In the genomic region with DNA sequence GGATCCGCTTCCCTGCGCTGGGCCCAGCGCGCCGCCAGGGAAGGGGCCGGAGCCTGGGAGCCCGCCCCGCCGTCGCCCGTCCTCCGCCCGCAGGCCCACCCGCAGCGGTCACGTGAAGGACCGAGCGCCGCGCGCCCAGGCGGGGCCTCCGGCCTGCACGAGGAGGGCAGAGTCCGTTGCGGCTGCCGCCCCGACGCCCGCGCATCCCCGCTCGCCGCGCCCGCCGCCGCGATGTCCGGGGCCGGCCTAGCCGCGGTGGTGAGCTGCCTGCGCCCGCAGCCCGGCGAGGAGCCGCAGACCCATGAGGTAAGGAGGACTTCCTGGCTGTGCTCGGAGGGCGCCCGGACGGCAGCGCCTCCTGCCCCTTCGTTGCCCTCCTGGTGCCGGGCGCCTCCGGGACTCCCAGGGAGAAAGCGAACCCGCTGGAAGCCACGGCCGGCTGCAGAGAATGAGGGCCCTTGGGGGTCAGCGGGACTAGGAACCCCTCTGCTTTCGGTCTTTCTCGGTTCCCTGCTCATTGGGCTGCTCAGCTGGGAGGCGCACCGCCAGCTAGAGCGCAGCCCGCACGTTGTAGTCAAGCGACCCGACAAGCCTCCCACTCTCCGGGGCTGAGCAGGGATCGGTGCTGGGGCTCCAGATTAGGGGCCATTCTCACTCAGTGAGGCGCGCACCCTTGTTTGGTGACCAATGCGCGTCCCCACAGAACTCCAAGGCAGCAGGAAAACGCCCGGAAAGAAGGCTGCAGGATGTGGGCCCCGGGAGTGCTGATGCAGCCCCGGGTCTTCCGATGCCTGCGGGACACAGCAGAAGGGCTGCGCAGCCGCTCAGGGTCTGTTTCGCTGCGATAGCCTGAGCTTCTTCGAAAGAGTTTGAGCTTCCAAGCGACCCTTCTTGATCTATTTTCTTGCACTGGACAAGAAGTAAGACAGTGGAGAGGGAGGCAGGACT, we compare ENCODE assay signal across 8 cellular contexts. TPM values are rescaled to one million over a fixed set of nuclear protein-coding genes. Genes with fewer than 3 reads are reported as not detected.
DNase-seq lines count a peak whose midpoint lies in the region; ATAC-seq, FAIRE-seq and TF ChIP-seq lines count a peak whose summit lies in the region.
"Not testable (repeated sequence)": the region's sequence is repeated elsewhere in the genome, so short reads cannot be mapped to it uniquely, and the experiment has no call there.

No MANE protein-coding gene starts in this region.

- POLR2A ChIA-PET in Panc1 (lab: Charles Lee); activated CD8-positive, alpha-beta T cell treated with anti-CD3 and anti-CD28 coated beads, Interleukin-2, amount 10 ng/mL, durations not matched to agents 7 days and 5 days (lab: Charles Lee); activated naive CD8-positive, alpha-beta T cell treated with anti-CD3 and anti-CD28 coated beads, Interleukin-2, amount 10 ng/mL, durations not matched to agents 7 days and 5 days (lab: Charles Lee): not testable (repeated sequence)

- not testable (repeated sequence) for TF ChIP-seq CTCF in Panc1 (IDR thresholded peaks at IDR 0.05); lung (IDR thresholded peaks at IDR 0.05; ENCODE audit: control extremely low read depth, extremely low read depth); pancreas (IDR thresholded peaks at IDR 0.05); upper lobe of right lung (IDR thresholded peaks at IDR 0.05)

- not testable (repeated sequence) for FAIRE-seq in pancreas (lab: Jason Lieb, UNC)

- H3K4me1 ChIP-seq in Panc1 (ENCODE audit: control insufficient read depth, insufficient read depth, low read length); right cardiac atrium (ENCODE audit: control insufficient read depth, insufficient read depth, low read length); lung (ENCODE audit: control insufficient read depth in 2 of 2, insufficient read depth in 2 of 2, low read length in 2 of 2); pancreas; upper lobe of right lung: not testable (repeated sequence)

- CTCF ChIA-PET in Panc1 (lab: Charles Lee); activated CD8-positive, alpha-beta T cell treated with anti-CD3 and anti-CD28 coated beads, Interleukin-2, amount 10 ng/mL, durations not matched to agents 7 days and 5 days (lab: Charles Lee): not testable (repeated sequence)

- WGBS in right cardiac atrium = no CpG with 5 or more reads among the region's 89 CpGs
- no CpG with 5 or more reads among the region's 89 CpGs for WGBS in lung, 2 donors
- no CpG with 5 or more reads among the region's 89 CpGs for WGBS in pancreas, 2 donors

- not testable (repeated sequence) for H3K27me3 Mint-ChIP-seq in activated CD8-positive, alpha-beta T cell treated with anti-CD3 and anti-CD28 coated beads, Interleukin-2, amount 10 ng/mL, durations not matched to agents 7 days and 5 days (ENCODE audit: low read depth); activated naive CD8-positive, alpha-beta T cell treated with anti-CD3 and anti-CD28 coated beads, Interleukin-2, amount 10 ng/mL, durations not matched to agents 7 days and 5 days

- not testable (repeated sequence) for H3K4me3 Mint-ChIP-seq in activated CD8-positive, alpha-beta T cell treated with anti-CD3 and anti-CD28 coated beads, Interleukin-2, amount 10 ng/mL, durations not matched to agents 7 days and 5 days; activated naive CD8-positive, alpha-beta T cell treated with anti-CD3 and anti-CD28 coated beads, Interleukin-2, amount 10 ng/mL, durations not matched to agents 7 days and 5 days

- intact Hi-C loops in Panc1 (cut with micrococcal nuclease; ENCODE audit: unreplicated experiment); Right ventricle myocardium inferior (cut with DNase I); right cardiac atrium (cut with DNase I); pancreas (cut with DNase I); upper lobe of right lung (cut with DNase I): not testable (repeated sequence)

- not testable (repeated sequence) for H3K36me3 ChIP-seq in Panc1 (ENCODE audit: control insufficient read depth, insufficient read depth, low read length); lung (ENCODE audit: control insufficient read depth in 2 of 2, insufficient read depth in 2 of 2, low read length in 2 of 2); pancreas; upper lobe of right lung

- peak; percentile 86 for ATAC-seq in Panc1
- ATAC-seq in activated CD8-positive, alpha-beta T cell treated with anti-CD3 and anti-CD28 coated beads, Interleukin-2, amount 10 ng/mL, durations not matched to agents 7 days and 5 days = peak; percentile 44
- ATAC-seq in activated naive CD8-positive, alpha-beta T cell treated with anti-CD3 and anti-CD28 coated beads, Interleukin-2, amount 10 ng/mL, durations not matched to agents 7 days and 5 days (ENCODE audit: low read depth) = peak; percentile 33
- peak; percentile 77 for ATAC-seq in Right ventricle myocardium inferior
- peak; percentile 70 to 79 for ATAC-seq in right cardiac atrium
- ATAC-seq in lung (ENCODE audit: insufficient read depth, low FRiP score) = peak; percentile 63
- ATAC-seq in pancreas = peak in 3 of 4 donors; percentile 55 to 66 (median 65)
- peak; percentile 67 for ATAC-seq in upper lobe of right lung

- not testable (repeated sequence) for BruUV-seq in Panc1 (replicated peaks; lab: Mats Ljungman, UMichigan)

- not testable (repeated sequence) for H3K4me3 ChIP-seq in Panc1 (ENCODE audit: low read depth in 2 of 2, low read length in 2 of 2); right cardiac atrium (ENCODE audit: low read length); lung; pancreas; upper lobe of right lung

- H3K9me3 Mint-ChIP-seq in activated CD8-positive, alpha-beta T cell treated with anti-CD3 and anti-CD28 coated beads, Interleukin-2, amount 10 ng/mL, durations not matched to agents 7 days and 5 days (ENCODE audit: insufficient read depth); activated naive CD8-positive, alpha-beta T cell treated with anti-CD3 and anti-CD28 coated beads, Interleukin-2, amount 10 ng/mL, durations not matched to agents 7 days and 5 days: not testable (repeated sequence)

- H3K27ac ChIP-seq in Panc1 (ENCODE audit: low read length); right cardiac atrium (ENCODE audit: low read length); lung (ENCODE audit: low read depth in 1 of 2, low read length in 1 of 2); pancreas; upper lobe of right lung: not testable (repeated sequence)

- not testable (repeated sequence) for H3K4me1 Mint-ChIP-seq in activated CD8-positive, alpha-beta T cell treated with anti-CD3 and anti-CD28 coated beads, Interleukin-2, amount 10 ng/mL, durations not matched to agents 7 days and 5 days (ENCODE audit: low read depth); activated naive CD8-positive, alpha-beta T cell treated with anti-CD3 and anti-CD28 coated beads, Interleukin-2, amount 10 ng/mL, durations not matched to agents 7 days and 5 days

- H3K27me3 ChIP-seq in Panc1 (ENCODE audit: control insufficient read depth, insufficient read depth, low read length); right cardiac atrium (ENCODE audit: control insufficient read depth, insufficient read depth); lung (ENCODE audit: control insufficient read depth, insufficient read depth); pancreas; upper lobe of right lung: not testable (repeated sequence)

- not testable (repeated sequence) for DNase-seq in Panc1 (ENCODE audit: low read depth, low spot score); activated CD8-positive, alpha-beta T cell treated with anti-CD3 and anti-CD28 coated beads, Interleukin-2, amount 10 ng/mL, durations not matched to agents 7 days and 5 days; activated naive CD8-positive, alpha-beta T cell treated with anti-CD3 and anti-CD28 coated beads, Interleukin-2, amount 10 ng/mL, durations not matched to agents 7 days and 5 days; Right ventricle myocardium inferior (ENCODE audit: missing footprints); right cardiac atrium; lung (ENCODE audit: low spot score); pancreas; upper lobe of right lung

- not testable (repeated sequence) for H3K9me3 ChIP-seq in Panc1 (ENCODE audit: control insufficient read depth, insufficient read depth, low read depth, low read length); right cardiac atrium (ENCODE audit: control insufficient read depth, low read length); lung (ENCODE audit: control insufficient read depth in 2 of 2, insufficient read depth in 1 of 2, low read length in 1 of 2); pancreas; upper lobe of right lung

- in situ Hi-C loops in Panc1 (cut with HindIII; ENCODE audit: low pct_unique_long_range_greater_than_20kb, low sequenced_read_pairs) = not testable (repeated sequence)

- not testable (repeated sequence) for H3K36me3 Mint-ChIP-seq in activated CD8-positive, alpha-beta T cell treated with anti-CD3 and anti-CD28 coated beads, Interleukin-2, amount 10 ng/mL, durations not matched to agents 7 days and 5 days (ENCODE audit: low read depth); activated naive CD8-positive, alpha-beta T cell treated with anti-CD3 and anti-CD28 coated beads, Interleukin-2, amount 10 ng/mL, durations not matched to agents 7 days and 5 days

- H3K27ac Mint-ChIP-seq in activated CD8-positive, alpha-beta T cell treated with anti-CD3 and anti-CD28 coated beads, Interleukin-2, amount 10 ng/mL, durations not matched to agents 7 days and 5 days; activated naive CD8-positive, alpha-beta T cell treated with anti-CD3 and anti-CD28 coated beads, Interleukin-2, amount 10 ng/mL, durations not matched to agents 7 days and 5 days: not testable (repeated sequence)

RNA-seq across cellular contexts. Expression of a gene that starts 33.4 kb away (rescaled TPM):
- 84.3 TPM for total RNA-seq in Panc1 (2021; ENCODE audit: unreplicated experiment)
- 120 TPM for polyA plus RNA-seq in Panc1 (2012; ENCODE audit: insufficient read length)
- total RNA-seq in activated CD8-positive, alpha-beta T cell treated with anti-CD3 and anti-CD28 coated beads, Interleukin-2, amount 10 ng/mL, durations not matched to agents 7 days and 5 days = 10 to 100 TPM; 44.7 to 48.2 TPM
- total RNA-seq in activated naive CD8-positive, alpha-beta T cell treated with anti-CD3 and anti-CD28 coated beads, Interleukin-2, amount 10 ng/mL, durations not matched to agents 7 days and 5 days = 10 to 100 TPM; 49.3 to 51.1 TPM
- total RNA-seq in Right ventricle myocardium inferior = 225 TPM
- total RNA-seq in right cardiac atrium = 100 to 1,000 TPM; 113 to 142 (median 135) TPM
- polyA plus RNA-seq in right cardiac atrium = 565 TPM
- 10 to 100 TPM; 29.4 to 67.4 TPM for total RNA-seq in lung
- polyA plus RNA-seq in lung = 100 to 1,000 TPM; 139 to 322 TPM
- total RNA-seq in pancreas = 10 to 100 TPM in 5 of 6 donors, 1 to 10 TPM in 1; 6.8 to 26.5 (median 25.8) TPM
- 100 to 1,000 TPM in 1 of 2 donors, 10 to 100 TPM in 1; 75.8 to 134 TPM for polyA plus RNA-seq in pancreas
- total RNA-seq in upper lobe of right lung = 53.3 TPM

RNA-seq across cellular contexts. Expression of a gene that starts 40.9 kb away (rescaled TPM):
- total RNA-seq in Panc1 (2021; ENCODE audit: unreplicated experiment) (7.2 TPM), Right ventricle myocardium inferior (5.5 TPM), right cardiac atrium (1 to 10 TPM; 4.7 to 6.6 (median 4.8) TPM), lung (10 to 100 TPM; 15.1 to 17.1 TPM), pancreas (1 to 10 TPM; 1.2 to 3.1 (median 2.1) TPM), upper lobe of right lung (4.1 TPM)
- polyA plus RNA-seq in Panc1 (2012; ENCODE audit: insufficient read length) = 8.7 TPM
- total RNA-seq in activated CD8-positive, alpha-beta T cell treated with anti-CD3 and anti-CD28 coated beads, Interleukin-2, amount 10 ng/mL, durations not matched to agents 7 days and 5 days = under 1 TPM; 0.42 to 0.60 TPM
- under 1 TPM; 0.43 to 0.72 TPM for total RNA-seq in activated naive CD8-positive, alpha-beta T cell treated with anti-CD3 and anti-CD28 coated beads, Interleukin-2, amount 10 ng/mL, durations not matched to agents 7 days and 5 days
- polyA plus RNA-seq in right cardiac atrium (4.9 TPM), lung (1 to 10 TPM; 6.0 to 8.2 TPM), pancreas (1 to 10 TPM; 3.4 to 9.2 TPM)

Comparison
In these comparisons a context has a peak if more than half of its experiments do, and no peak if none do; other contexts are left out.
1. ATAC-seq: peak in every context shown above with its lines; median percentile 86 in Panc1; 77 in Right ventricle myocardium inferior; 74 in right cardiac atrium; 67 in upper lobe of right lung; 65 in pancreas; 63 in lung; 44 in activated CD8-positive, alpha-beta T cell treated with anti-CD3 and anti-CD28 coated beads, Interleukin-2, amount 10 ng/mL, durations not matched to agents 7 days and 5 days; 33 in activated naive CD8-positive, alpha-beta T cell treated with anti-CD3 and anti-CD28 coated beads, Interleukin-2, amount 10 ng/mL, durations not matched to agents 7 days and 5 days.